29 cellular contexts compared by ENCODE assay signal in genomic region chr15:98666841-98667240, GRCh38. TPM values are rescaled to one million over a fixed set of nuclear protein-coding genes. Genes with fewer than 3 reads are reported as not detected.
DNase-seq lines count a peak whose midpoint lies in the region; TF ChIP-seq lines count a peak whose summit lies in the region.
"Had no signal": no experiment of that assay in that cellular context is flagged by ENCODE, and none has a peak within 500 bp of the region (broad histone marks: within the 10 kb centered on the region; RNA-seq: fewer than 3 reads in every experiment).

No MANE protein-coding gene starts in this region.

- no peaks in the 10 kb centered on the region for H3K9me3 Mint-ChIP-seq in HFFc6
- H3K9me3 Mint-ChIP-seq in activated T-helper 1 cell treated with anti-CD3 and anti-CD28 coated beads, Interleukin-12 subunit alpha, Interleukin-12 subunit beta, Interleukin-2, Interleukin-4 antibody, amounts not matched to agents 30 ng/mL and 10 ng/mL and 1 ng/mL, durations not matched to agents 14 hours and 24 hours and 36 hours, result no peaks in the 10 kb centered on the region
- H3K9me3 Mint-ChIP-seq: activated CD4-positive, alpha-beta T cell treated with anti-CD3 and anti-CD28 coated beads, Interleukin-2, amount 10 ng/mL, durations not matched to agents 7 days and 5 days; activated naive CD4-positive, alpha-beta T cell treated with anti-CD3 and anti-CD28 coated beads for 36 hours; effector memory CD8-positive, alpha-beta T cell; stimulated activated memory B cell treated with anti-CD40 and anti-IgM and Interleukin-4, amounts not matched to agents 10 μg/mL and 1 μg/mL and 100 μg/mL, for 72 hours had no signal

- peaks cover 76% of the 10 kb centered on the region for H3K4me1 Mint-ChIP-seq in HFFc6 (ENCODE audit: low read depth)
- H3K4me1 Mint-ChIP-seq in activated T-helper 1 cell treated with anti-CD3 and anti-CD28 coated beads, Interleukin-12 subunit alpha, Interleukin-12 subunit beta, Interleukin-2, Interleukin-4 antibody, amounts not matched to agents 30 ng/mL and 10 ng/mL and 1 ng/mL, durations not matched to agents 14 hours and 24 hours and 36 hours (ENCODE audit: low read depth), result peaks cover 49% of the 10 kb centered on the region

- H3K4me3 Mint-ChIP-seq in HFFc6, result no peak overlapping the region; the same call in 1 of the 2 replicates
- H3K4me3 Mint-ChIP-seq in activated T-helper 1 cell treated with anti-CD3 and anti-CD28 coated beads, Interleukin-12 subunit alpha, Interleukin-12 subunit beta, Interleukin-2, Interleukin-4 antibody, amounts not matched to agents 30 ng/mL and 10 ng/mL and 1 ng/mL, durations not matched to agents 14 hours and 24 hours and 36 hours, result no peak overlapping the region
- H3K4me3 Mint-ChIP-seq: activated CD4-positive, alpha-beta T cell treated with anti-CD3 and anti-CD28 coated beads, Interleukin-2, amount 10 ng/mL, durations not matched to agents 7 days and 5 days; activated CD8-positive, alpha-beta memory T cell treated with anti-CD3 and anti-CD28 coated beads, Interleukin-2, amount 10 ng/mL, durations not matched to agents 7 days and 5 days; activated naive CD4-positive, alpha-beta T cell treated with anti-CD3 and anti-CD28 coated beads for 36 hours; CD14-positive monocyte; effector memory CD8-positive, alpha-beta T cell; stimulated activated memory B cell treated with anti-CD40 and anti-IgM and Interleukin-4, amounts not matched to agents 10 μg/mL and 1 μg/mL and 100 μg/mL, for 72 hours had no signal

- H3K36me3 Mint-ChIP-seq in HFFc6 (ENCODE audit: low read depth), result no peaks in the 10 kb centered on the region
- no peaks in the 10 kb centered on the region for H3K36me3 Mint-ChIP-seq in activated T-helper 1 cell treated with anti-CD3 and anti-CD28 coated beads, Interleukin-12 subunit alpha, Interleukin-12 subunit beta, Interleukin-2, Interleukin-4 antibody, amounts not matched to agents 30 ng/mL and 10 ng/mL and 1 ng/mL, durations not matched to agents 14 hours and 24 hours and 36 hours (ENCODE audit: low read depth)
- H3K36me3 Mint-ChIP-seq: activated CD8-positive, alpha-beta memory T cell treated with anti-CD3 and anti-CD28 coated beads, Interleukin-2, amount 10 ng/mL, durations not matched to agents 7 days and 5 days; stimulated activated memory B cell treated with anti-CD40 and anti-IgM and Interleukin-4, amounts not matched to agents 10 μg/mL and 1 μg/mL and 100 μg/mL, for 72 hours had no signal

- peaks cover 39% of the 10 kb centered on the region for H4K20me1 ChIP-seq in hepatocyte (ENCODE audit: insufficient read depth, poor library complexity, severe bottlenecking)
- peaks cover 53% of the 10 kb centered on the region for H4K20me1 ChIP-seq in smooth muscle cell (ENCODE audit: low read depth)

- H3K36me3 ChIP-seq in hepatocyte (replicated peaks; ENCODE audit: insufficient read depth, low read depth) (no peaks in the 10 kb centered on the region), smooth muscle cell (ENCODE audit: low read depth) (no peaks in the 10 kb centered on the region)
- H3K36me3 ChIP-seq: cardiac muscle cell, esophagus muscularis mucosa, gastroesophageal sphincter, Peyer's patch, uterus had no signal

- intact Hi-C loops in activated T-helper 1 cell treated with anti-CD3 and anti-CD28 coated beads, Interleukin-12 subunit alpha, Interleukin-12 subunit beta, Interleukin-2, Interleukin-4 antibody, amounts not matched to agents 30 ng/mL and 10 ng/mL and 1 ng/mL, durations not matched to agents 14 hours and 24 hours and 36 hours (cut with micrococcal nuclease), result no loop called here

- no peaks in the 10 kb centered on the region for H3K9me2 ChIP-seq in hepatocyte (replicated peaks; ENCODE audit: insufficient read depth)

- TF ChIP-seq CTCF in HFFc6 (IDR thresholded peaks at IDR 0.05) (no peak), hepatocyte (IDR thresholded peaks at IDR 0.05; ENCODE audit: poor library complexity) (no peak), smooth muscle cell (IDR thresholded peaks at IDR 0.05; ENCODE audit: borderline replicate concordance, insufficient read depth, poor library complexity, severe bottlenecking) (no peak), GM20000 (IDR thresholded peaks at IDR 0.05; ENCODE audit: extremely low read depth, missing control alignments) (no peak)

- H3K4me1 ChIP-seq in hepatocyte (ENCODE audit: insufficient read depth) (peaks cover 47% of the 10 kb centered on the region), smooth muscle cell (ENCODE audit: low read depth) (peaks cover 46% of the 10 kb centered on the region)

- H2AFZ ChIP-seq in hepatocyte, result no peak overlapping the region
- no peak overlapping the region for H2AFZ ChIP-seq in smooth muscle cell (ENCODE audit: low read depth)
- H2AFZ ChIP-seq: GM23248 had no signal

- H3K4me2 ChIP-seq in hepatocyte, result no peak overlapping the region
- peak overlapping the region; percentile 11 for H3K4me2 ChIP-seq in smooth muscle cell

- no peak overlapping the region for H3K4me3 ChIP-seq in hepatocyte
- H3K4me3 ChIP-seq in smooth muscle cell, result no peak overlapping the region
- H3K4me3 ChIP-seq: cardiac muscle cell, esophagus muscularis mucosa, gastroesophageal sphincter, GM23248, lung, Peyer's patch, uterus had no signal

- H3K9me3 ChIP-seq in hepatocyte (ENCODE audit: low read depth) (no peaks in the 10 kb centered on the region), smooth muscle cell (replicated peaks; ENCODE audit: low read depth) (no peaks in the 10 kb centered on the region)
- H3K9me3 ChIP-seq: esophagus muscularis mucosa, gastroesophageal sphincter, Peyer's patch, uterus had no signal

- 72% methylated on average over 7 of the region's 7 CpGs for WGBS in hepatocyte (ENCODE audit: low lambda C conversion rate, missing lambda C conversion rate)
- WGBS in smooth muscle cell (ENCODE audit: low lambda C conversion rate), result 60% methylated on average over 7 of the region's 7 CpGs

- H3K9ac ChIP-seq in smooth muscle cell (ENCODE audit: low read depth), result no peak overlapping the region
- H3K9ac ChIP-seq: GM23248 had no signal

- peaks cover 2% of the 10 kb centered on the region for H3K27me3 Mint-ChIP-seq in HFFc6 (ENCODE audit: insufficient read depth)
- H3K27me3 Mint-ChIP-seq in activated T-helper 1 cell treated with anti-CD3 and anti-CD28 coated beads, Interleukin-12 subunit alpha, Interleukin-12 subunit beta, Interleukin-2, Interleukin-4 antibody, amounts not matched to agents 30 ng/mL and 10 ng/mL and 1 ng/mL, durations not matched to agents 14 hours and 24 hours and 36 hours (ENCODE audit: insufficient read depth), result no peaks in the 10 kb centered on the region
- H3K27me3 Mint-ChIP-seq: activated CD4-positive, alpha-beta T cell treated with anti-CD3 and anti-CD28 coated beads, Interleukin-2, amount 10 ng/mL, durations not matched to agents 7 days and 5 days had no signal

- peaks cover 23% of the 10 kb centered on the region for H3F3A ChIP-seq in smooth muscle cell (ENCODE audit: low read depth)

- peak overlapping the region; percentile 47; the same call in 1 of the 2 replicates for H3K27ac Mint-ChIP-seq in HFFc6
- peak overlapping the region; percentile 1 for H3K27ac Mint-ChIP-seq in activated T-helper 1 cell treated with anti-CD3 and anti-CD28 coated beads, Interleukin-12 subunit alpha, Interleukin-12 subunit beta, Interleukin-2, Interleukin-4 antibody, amounts not matched to agents 30 ng/mL and 10 ng/mL and 1 ng/mL, durations not matched to agents 14 hours and 24 hours and 36 hours
- H3K27ac Mint-ChIP-seq: activated CD4-positive, alpha-beta T cell treated with anti-CD3 and anti-CD28 coated beads, Interleukin-2, amount 10 ng/mL, durations not matched to agents 7 days and 5 days; activated CD8-positive, alpha-beta memory T cell treated with anti-CD3 and anti-CD28 coated beads, Interleukin-2, amount 10 ng/mL, durations not matched to agents 7 days and 5 days; activated naive CD4-positive, alpha-beta T cell treated with anti-CD3 and anti-CD28 coated beads for 36 hours; CD14-positive monocyte; effector memory CD8-positive, alpha-beta T cell; IgD-negative memory B cell; stimulated activated memory B cell treated with anti-CD40 and anti-IgM and Interleukin-4, amounts not matched to agents 10 μg/mL and 1 μg/mL and 100 μg/mL, for 72 hours had no signal

- peak overlapping the region; percentile 47 for H3K27ac ChIP-seq in hepatocyte
- peak overlapping the region; percentile 96 for H3K27ac ChIP-seq in smooth muscle cell (ENCODE audit: low read depth)
- H3K27ac ChIP-seq: esophagus muscularis mucosa, gastroesophageal sphincter, GM23248, Peyer's patch, uterus had no signal

- DNase-seq in HFFc6 (no peak), hepatocyte (ENCODE audit: low spot score) (no peak), smooth muscle cell (lab: John Stamatoyannopoulos, UW; ENCODE audit: unreplicated experiment) (no peak), GM20000 (ENCODE audit: low spot score) (no peak), HuH-7.5 (ENCODE audit: low spot score) (no peak), globus pallidus (ENCODE audit: low spot score) (no peak)
- no peak for DNase-seq in activated T-helper 1 cell treated with anti-CD3 and anti-CD28 coated beads, Interleukin-12 subunit alpha, Interleukin-12 subunit beta, Interleukin-2, Interleukin-4 antibody, amounts not matched to agents 30 ng/mL and 10 ng/mL and 1 ng/mL, durations not matched to agents 14 hours and 24 hours and 36 hours (ENCODE audit: low spot score)
- DNase-seq: activated CD4-positive, alpha-beta T cell treated with anti-CD3 and anti-CD28 coated beads, Interleukin-2, amount 10 ng/mL, durations not matched to agents 7 days and 5 days; activated CD8-positive, alpha-beta memory T cell treated with anti-CD3 and anti-CD28 coated beads, Interleukin-2, amount 10 ng/mL, durations not matched to agents 7 days and 5 days; activated naive CD4-positive, alpha-beta T cell treated with anti-CD3 and anti-CD28 coated beads for 36 hours; Calu3; cortex of kidney; DND-41; effector memory CD8-positive, alpha-beta T cell; GM23248; NCI-H1092 treated with DMSO at 0.1 percent for 48 hours; NCI-H2029 treated with DMSO at 0.1 percent for 48 hours; NCI-H748 treated with DMSO at 0.1 percent for 48 hours; Peyer's patch; SIG-M5; stimulated activated CD4-positive, alpha-beta T cell treated with anti-CD3 and anti-CD28 coated beads, Interleukin-4, amount 100 ng/mL, for 24 hours; uterus had no signal

- H3K79me2 ChIP-seq in hepatocyte, result peaks cover 94% of the 10 kb centered on the region
- H3K79me2 ChIP-seq in smooth muscle cell (ENCODE audit: low read depth), result peaks cover 92% of the 10 kb centered on the region

- H3K27me3 ChIP-seq in hepatocyte, result no peaks in the 10 kb centered on the region
- H3K27me3 ChIP-seq in smooth muscle cell (ENCODE audit: low read depth), result no peaks in the 10 kb centered on the region
- H3K27me3 ChIP-seq: cardiac muscle cell, esophagus muscularis mucosa, gastroesophageal sphincter, Peyer's patch, uterus had no signal

RNA-seq across cellular contexts. Expression of gene IGF1R, which starts 18.5 kb away (rescaled TPM):
- 10 to 100 TPM; 46.7 to 61.9 (median 50.1) TPM for total RNA-seq in HFFc6 (2021; fragmentation: NEBNext Ultra II Directional; extraction: Animal tissue kit (Norgen Biotek cat#: 25700))
- 38.7 and 39.8 TPM in 2 replicates for total RNA-seq in activated T-helper 1 cell treated with anti-CD3 and anti-CD28 coated beads, Interleukin-12 subunit alpha, Interleukin-12 subunit beta, Interleukin-2, Interleukin-4 antibody, amounts not matched to agents 30 ng/mL and 10 ng/mL and 1 ng/mL, durations not matched to agents 14 hours and 24 hours and 36 hours
- 21.7 and 42.9 TPM in 2 replicates for total RNA-seq in hepatocyte
- 10.8 and 14.4 TPM in 2 replicates for polyA plus RNA-seq in hepatocyte
- 54.0 and 70.2 TPM in 2 replicates for total RNA-seq in smooth muscle cell
- 14.0 and 25.9 TPM in 2 replicates for polyA plus RNA-seq in smooth muscle cell
